In genomic region chr5:169921370-169921769, GRCh38 we compare ENCODE assay signal across 20 cellular contexts. TPM values are rescaled to one million over a fixed set of nuclear protein-coding genes. Genes with fewer than 3 reads are reported as not detected.
DNase-seq lines count a peak whose midpoint lies in the region; ATAC-seq and TF ChIP-seq lines count a peak whose summit lies in the region.
"Had no signal": no experiment of that assay in that cellular context is flagged by ENCODE, and none has a peak within 500 bp of the region (broad histone marks: within the 10 kb centered on the region; RNA-seq: fewer than 3 reads in every experiment).

No MANE protein-coding gene starts in this region.

- POLR2A ChIA-PET in SK-N-SH (lab: Yijun Ruan, JAX), result no interaction called here

- no peak overlapping the region for H3K4me3 Mint-ChIP-seq in GM23338
- H3K4me3 Mint-ChIP-seq: CD14-positive monocyte; CD4-positive, alpha-beta memory T cell had no signal

- no peak overlapping the region for H3K23ac ChIP-seq in mesendoderm (ENCODE audit: low read length)

- no peaks in the 10 kb centered on the region for H3K9me3 ChIP-seq in SK-N-SH
- H3K9me3 ChIP-seq: A549 had no signal

- H3K27ac Mint-ChIP-seq in GM23338, result no peak overlapping the region; the same call in 1 of the 2 replicates

- TF ChIP-seq CTCF in SK-N-SH (IDR thresholded peaks at IDR 0.05) (no peak), GM23338 (conservative IDR thresholded peaks at IDR 0.05; ENCODE audit: low read depth in 2 of 2) (no peak), VCaP (conservative IDR thresholded peaks at IDR 0.05) (no peak)

- H3K27ac ChIP-seq in SK-N-SH (ENCODE audit: low read depth in 2 of 2, low read length in 1 of 2) (peak overlapping the region in 1 of 2 experiments; percentile 45; a peak in 2 of 4 replicates), GM23338 (ENCODE audit: low read depth) (no peak overlapping the region), VCaP (peak overlapping the region; percentile 60), mesendoderm (ENCODE audit: low read depth, low read length) (no peak overlapping the region)
- H3K27ac ChIP-seq: 22Rv1, A549 had no signal

- CTCF ChIA-PET in SK-N-SH (lab: Yijun Ruan, JAX), result interaction anchor here (1.3 to 1.8 kb wide), 2 partner anchors 10 to 59 kb away, joined by 4 to 15 read pairs; partner anchors contain the start of gene INSYN2B

- peaks cover 11% of the 10 kb centered on the region for H3K4me1 Mint-ChIP-seq in GM23338

- no peaks in the 10 kb centered on the region for H3K9me3 Mint-ChIP-seq in GM23338
- H3K9me3 Mint-ChIP-seq: CD4-positive, alpha-beta memory T cell had no signal

- H3F3A ChIP-seq in SK-N-SH (replicated peaks; ENCODE audit: insufficient read depth) (no peaks in the 10 kb centered on the region), GM23338 (replicated peaks; ENCODE audit: low read depth) (no peaks in the 10 kb centered on the region)

- DNase-seq in SK-N-SH (no peak), GM23338 (ENCODE audit: low spot score) (peak; percentile 47), mesendoderm (peak; percentile 27), NCI-H187 (lab: John Stamatoyannopoulos, UW) (no peak)
- DNase-seq: AML-193; CD4-positive, alpha-beta memory T cell; DMS153; DMS79 treated with DMSO at 0.1 percent for 48 hours; EL; HCEC 1CT; KG1 had no signal

- TF ChIP-seq RAD21 in SK-N-SH (IDR thresholded peaks at IDR 0.05; ENCODE audit: low read length), result no peak

- no peaks in the 10 kb centered on the region for H3K27me3 ChIP-seq in SK-N-SH (ENCODE audit: insufficient read depth)
- H3K27me3 ChIP-seq in GM23338 (ENCODE audit: insufficient read depth), result no peaks in the 10 kb centered on the region
- no peaks in the 10 kb centered on the region for H3K27me3 ChIP-seq in mesendoderm (ENCODE audit: insufficient read depth, low read length, poor library complexity)

- no peak overlapping the region for H2BK5ac ChIP-seq in mesendoderm (ENCODE audit: low read length)

- peaks cover 4% of the 10 kb centered on the region for H3K27me3 Mint-ChIP-seq in GM23338 (ENCODE audit: insufficient read depth, low read depth, poor library complexity)
- H3K27me3 Mint-ChIP-seq: CD4-positive, alpha-beta memory T cell had no signal

- H3K9me2 ChIP-seq in SK-N-SH (no peaks in the 10 kb centered on the region), GM23338 (ENCODE audit: insufficient read depth) (no peaks in the 10 kb centered on the region)

- no peak overlapping the region for H3K18ac ChIP-seq in mesendoderm (ENCODE audit: low read length)

- H4K5ac ChIP-seq in mesendoderm (ENCODE audit: low read length), result no peak overlapping the region

- 66% methylated on average over 3 of the region's 3 CpGs for WGBS in SK-N-SH (ENCODE audit: low lambda C conversion rate)
- WGBS in mesendoderm (ENCODE audit: extremely low coverage, insufficient coverage, low lambda C conversion rate), result no CpG with 5 or more reads among the region's 3 CpGs

- H2BK120ac ChIP-seq in mesendoderm (ENCODE audit: low read depth, low read length), result no peak overlapping the region

- peaks cover 3 to 11% of the 10 kb centered on the region in 2 experiments; a peak in 3 of 4 replicates for H3K4me1 ChIP-seq in SK-N-SH (ENCODE audit: control insufficient read depth in 1 of 2, insufficient read depth in 2 of 2, low read depth in 1 of 2, low read length in 1 of 2)
- H3K4me1 ChIP-seq in GM23338 (ENCODE audit: insufficient read depth), result no peaks in the 10 kb centered on the region; the same call in 1 of the 2 replicates
- no peaks in the 10 kb centered on the region for H3K4me1 ChIP-seq in mesendoderm (ENCODE audit: control insufficient read depth, low read depth, low read length)
- H3K4me1 ChIP-seq: A549 had no signal

- H2AFZ ChIP-seq in SK-N-SH (ENCODE audit: low read depth) (no peak overlapping the region), GM23338 (no peak overlapping the region)

- H3K79me2 ChIP-seq in SK-N-SH (ENCODE audit: insufficient read depth) (peaks cover 19% of the 10 kb centered on the region), GM23338 (replicated peaks; ENCODE audit: insufficient read depth) (no peaks in the 10 kb centered on the region), mesendoderm (ENCODE audit: control insufficient read depth, insufficient read depth, low read length) (no peaks in the 10 kb centered on the region)

- no peaks in the 10 kb centered on the region for H3K36me3 Mint-ChIP-seq in GM23338 (ENCODE audit: low read depth)

- H2AK5ac ChIP-seq in mesendoderm (ENCODE audit: low read length), result no peak overlapping the region

- no peak for ATAC-seq in SK-N-SH treated with all-trans-retinoic acid at 6 μM for 48 hours
- ATAC-seq in GM23338, result peak; percentile 36; the same call in 1 of the 3 replicates
- no peak for ATAC-seq in GM19395 (IDR thresholded peaks at IDR 0.05; ENCODE audit: unreplicated experiment)
- ATAC-seq in HG03521 (IDR thresholded peaks at IDR 0.05; ENCODE audit: unreplicated experiment), result no peak
- ATAC-seq: A549, GM12878 had no signal

- no peak overlapping the region for H4K8ac ChIP-seq in mesendoderm (ENCODE audit: low read depth, low read length)

- no peak for TF ChIP-seq EP300 in SK-N-SH (IDR thresholded peaks at IDR 0.05; ENCODE audit: borderline replicate concordance in 1 of 2, low read depth in 1 of 2, low read length in 1 of 2)

- no peak overlapping the region for H3K56ac ChIP-seq in mesendoderm (ENCODE audit: low read length)

- H3K9ac ChIP-seq in SK-N-SH (no peak overlapping the region), mesendoderm (ENCODE audit: low read length) (no peak overlapping the region)

- no peaks in the 10 kb centered on the region for H3K79me1 ChIP-seq in mesendoderm (ENCODE audit: low read length)

- no peak overlapping the region for H2BK15ac ChIP-seq in mesendoderm (replicated peaks; ENCODE audit: low read depth)

- H3K36me3 ChIP-seq in SK-N-SH (replicated peaks in 1 of 2; ENCODE audit: control insufficient read depth in 1 of 2, insufficient read depth in 2 of 2, low read length in 1 of 2) (peaks cover 0 to 18% of the 10 kb centered on the region in 2 experiments), GM23338 (ENCODE audit: insufficient read depth) (no peaks in the 10 kb centered on the region), mesendoderm (ENCODE audit: control insufficient read depth, insufficient read depth, low read length) (no peaks in the 10 kb centered on the region)

- H3K4me3 ChIP-seq in SK-N-SH (ENCODE audit: low read depth in 2 of 2, low read length in 1 of 2) (no peak overlapping the region), GM23338 (no peak overlapping the region), mesendoderm (ENCODE audit: low read length) (no peak overlapping the region)
- H3K4me3 ChIP-seq: A549, GM12878 had no signal

- H4K20me1 ChIP-seq in SK-N-SH (ENCODE audit: insufficient read depth), result no peaks in the 10 kb centered on the region
- no peaks in the 10 kb centered on the region for H4K20me1 ChIP-seq in GM23338 (replicated peaks; ENCODE audit: insufficient read depth)

- H3K4ac ChIP-seq in mesendoderm (ENCODE audit: low read depth, low read length), result no peak overlapping the region

- peak overlapping the region; percentile 40 for H3K4me2 ChIP-seq in SK-N-SH
- H3K4me2 ChIP-seq in GM23338, result no peak overlapping the region
- H3K4me2 ChIP-seq in mesendoderm (ENCODE audit: low read length), result no peak overlapping the region
- H3K4me2 ChIP-seq: A549 had no signal

TF ChIP-seq in SK-N-SH, 30 proteins besides CTCF, POLR2A, EP300 and RAD21 (continues in another document):
- TF ChIP-seq SIN3A (IDR thresholded peaks at IDR 0.05; ENCODE audit: borderline replicate concordance, low read depth, low read length) (no peak), MAX (IDR thresholded peaks at IDR 0.05; ENCODE audit: low read depth) (no peak), ELF1 (IDR thresholded peaks at IDR 0.05) (no peak)

TF ChIP-seq in SK-N-SH treated with all-trans-retinoic acid at 6 μM for 48 hours, 23 proteins besides CTCF, POLR2A, EP300 and RAD21:
- TF ChIP-seq PPARA (CRISPR knock-in tag; IDR thresholded peaks at IDR 0.05; ENCODE audit: borderline replicate concordance) (no peak), ISL1 (CRISPR knock-in tag; IDR thresholded peaks at IDR 0.05) (no peak), GLIS3 (CRISPR knock-in tag; IDR thresholded peaks at IDR 0.05) (no peak), ZNF70 (CRISPR knock-in tag; IDR thresholded peaks at IDR 0.05) (no peak), CSDC2 (CRISPR knock-in tag; IDR thresholded peaks at IDR 0.05) (no peak), ZFP3 (CRISPR knock-in tag; IDR thresholded peaks at IDR 0.05) (no peak)

TF ChIP-seq in GM23338, 12 proteins besides CTCF, POLR2A, EP300 and RAD21 (continues in another document):
- TF ChIP-seq, protein P1, sequence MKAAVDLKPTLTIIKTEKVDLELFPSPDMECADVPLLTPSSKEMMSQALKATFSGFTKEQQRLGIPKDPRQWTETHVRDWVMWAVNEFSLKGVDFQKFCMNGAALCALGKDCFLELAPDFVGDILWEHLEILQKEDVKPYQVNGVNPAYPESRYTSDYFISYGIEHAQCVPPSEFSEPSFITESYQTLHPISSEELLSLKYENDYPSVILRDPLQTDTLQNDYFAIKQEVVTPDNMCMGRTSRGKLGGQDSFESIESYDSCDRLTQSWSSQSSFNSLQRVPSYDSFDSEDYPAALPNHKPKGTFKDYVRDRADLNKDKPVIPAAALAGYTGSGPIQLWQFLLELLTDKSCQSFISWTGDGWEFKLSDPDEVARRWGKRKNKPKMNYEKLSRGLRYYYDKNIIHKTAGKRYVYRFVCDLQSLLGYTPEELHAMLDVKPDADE (IDR thresholded peaks at IDR 0.05), result no peak

RNA-seq across cellular contexts. Expression of gene INSYN2B, which starts 58.9 kb away (rescaled TPM):
- 9.2 and 13.4 TPM in 2 replicates for polyA plus RNA-seq in SK-N-SH (2012; rRNA removed)
- polyA plus RNA-seq in SK-N-SH (2012; cell fraction: cytosol; rRNA removed), result 7.1 and 9.7 TPM in 2 replicates
- polyA plus RNA-seq in SK-N-SH (2012; cell fraction: nucleus; rRNA removed), result 6.6 and 9.4 TPM in 2 replicates
- total RNA-seq in GM23338 (2014; rRNA removed; shearing (Covaris generic)), result 4.4 TPM in 1 of 2 replicates, not detected in the other
- polyA plus RNA-seq in GM23338 (2016; fragmentation: Nextera tagmentation; extraction: Ambion mirVana), result not detected in 2 replicates
- 0.04 TPM for polyA plus RNA-seq in mesendoderm (2013, experiment 1 of 2)
- polyA plus RNA-seq in mesendoderm (2013, experiment 2 of 2), result 0.06 TPM
- total RNA-seq: CD4-positive, alpha-beta memory T cell; G401; GM12878 had no signal
- polyA plus RNA-seq: CD4-positive, alpha-beta memory T cell had no signal

Comparison
In these comparisons a context has a peak if more than half of its experiments do, and no peak if none do; other contexts are left out.
1. DNase-seq: peak in GM23338 (single experiment) and mesendoderm (single experiment); none in SK-N-SH (single experiment) and NCI-H187 (0 of 2).